In genomic region chr5:83547889-83548288, GRCh38 we compare ENCODE assay signal across 19 cellular contexts.
"Had no signal": no experiment of that assay in that cellular context is flagged by ENCODE, and none has a peak within 500 bp of the region (broad histone marks: within the 10 kb centered on the region; RNA-seq: fewer than 3 reads in every experiment).

No MANE protein-coding gene starts in this region.

- H3K9me3 ChIP-seq: gastrocnemius medialis, left ventricle myocardium inferior, lower lobe of right lung, stomach, thyroid gland, vagina had no signal

- H3K36me3 ChIP-seq: gastrocnemius medialis, left ventricle myocardium inferior, lower lobe of right lung, neural progenitor cell, stomach, thyroid gland, vagina had no signal

- H3K4me3 Mint-ChIP-seq: natural killer cell; neural progenitor cell; stimulated activated effector memory CD8-positive, alpha-beta T cell treated with anti-CD3 and anti-CD28 coated beads, Interleukin-12 subunit alpha, Interleukin-12 subunit beta, amount 100 ng/mL, for 72 hours had no signal

- H3K27me3 ChIP-seq: dorsolateral prefrontal cortex, gastrocnemius medialis, neural progenitor cell, stomach, thyroid gland, vagina had no signal

- H3K27ac ChIP-seq: dorsolateral prefrontal cortex, gastrocnemius medialis, left ventricle myocardium inferior, lower lobe of right lung, neural progenitor cell, parathyroid adenoma, thyroid gland, vagina had no signal

- ATAC-seq: gastrocnemius medialis; lower lobe of right lung; natural killer cell; stimulated activated effector memory CD8-positive, alpha-beta T cell treated with anti-CD3 and anti-CD28 coated beads, Interleukin-12 subunit alpha, Interleukin-12 subunit beta, amount 100 ng/mL, for 72 hours had no signal

- H2AFZ ChIP-seq: neural progenitor cell, parathyroid adenoma had no signal

- DNase-seq: dorsolateral prefrontal cortex; effector CD4-positive, alpha-beta T cell; gastrocnemius medialis; head of caudate nucleus; left cardiac atrium; left ventricle myocardium inferior; lower lobe of right lung; natural killer cell; stimulated activated CD4-positive, alpha-beta T cell treated with anti-CD3 and anti-CD28 coated beads, Interleukin-2, amount 100 ng/mL, for 24 hours; stimulated activated CD4-positive, alpha-beta T cell treated with anti-CD3 and anti-CD28 coated beads, Interleukin-4, amount 100 ng/mL, for 24 hours; stimulated activated naive CD4-positive, alpha-beta T cell treated with Interleukin-2 at 50 U/mL for 16 hours; stomach; thyroid gland; trophoblast cell had no signal

- H3K4me1 Mint-ChIP-seq: natural killer cell; neural progenitor cell; stimulated activated effector memory CD8-positive, alpha-beta T cell treated with anti-CD3 and anti-CD28 coated beads, Interleukin-12 subunit alpha, Interleukin-12 subunit beta, amount 100 ng/mL, for 72 hours had no signal

- H3K4me2 ChIP-seq: neural progenitor cell had no signal

- H3K4me3 ChIP-seq: dorsolateral prefrontal cortex, gastrocnemius medialis, left ventricle myocardium inferior, lower lobe of right lung, neural progenitor cell, stomach, thyroid gland, vagina had no signal

- H3K27ac Mint-ChIP-seq: natural killer cell; neural progenitor cell; stimulated activated effector memory CD8-positive, alpha-beta T cell treated with anti-CD3 and anti-CD28 coated beads, Interleukin-12 subunit alpha, Interleukin-12 subunit beta, amount 100 ng/mL, for 72 hours had no signal

- H3K9me3 Mint-ChIP-seq: natural killer cell; neural progenitor cell; stimulated activated effector memory CD8-positive, alpha-beta T cell treated with anti-CD3 and anti-CD28 coated beads, Interleukin-12 subunit alpha, Interleukin-12 subunit beta, amount 100 ng/mL, for 72 hours had no signal

- H3K4me1 ChIP-seq: gastrocnemius medialis, lower lobe of right lung, neural progenitor cell, parathyroid adenoma, thyroid gland, vagina had no signal

- H3K36me3 Mint-ChIP-seq: natural killer cell; stimulated activated effector memory CD8-positive, alpha-beta T cell treated with anti-CD3 and anti-CD28 coated beads, Interleukin-12 subunit alpha, Interleukin-12 subunit beta, amount 100 ng/mL, for 72 hours had no signal

- H3K27me3 Mint-ChIP-seq: progenitor cell of endocrine pancreas had no signal

- H3K79me2 ChIP-seq: parathyroid adenoma had no signal

- H3K9ac ChIP-seq: neural progenitor cell, parathyroid adenoma had no signal
